Comparison of ENCODE assay signal across 21 cellular contexts in the genomic region with DNA sequence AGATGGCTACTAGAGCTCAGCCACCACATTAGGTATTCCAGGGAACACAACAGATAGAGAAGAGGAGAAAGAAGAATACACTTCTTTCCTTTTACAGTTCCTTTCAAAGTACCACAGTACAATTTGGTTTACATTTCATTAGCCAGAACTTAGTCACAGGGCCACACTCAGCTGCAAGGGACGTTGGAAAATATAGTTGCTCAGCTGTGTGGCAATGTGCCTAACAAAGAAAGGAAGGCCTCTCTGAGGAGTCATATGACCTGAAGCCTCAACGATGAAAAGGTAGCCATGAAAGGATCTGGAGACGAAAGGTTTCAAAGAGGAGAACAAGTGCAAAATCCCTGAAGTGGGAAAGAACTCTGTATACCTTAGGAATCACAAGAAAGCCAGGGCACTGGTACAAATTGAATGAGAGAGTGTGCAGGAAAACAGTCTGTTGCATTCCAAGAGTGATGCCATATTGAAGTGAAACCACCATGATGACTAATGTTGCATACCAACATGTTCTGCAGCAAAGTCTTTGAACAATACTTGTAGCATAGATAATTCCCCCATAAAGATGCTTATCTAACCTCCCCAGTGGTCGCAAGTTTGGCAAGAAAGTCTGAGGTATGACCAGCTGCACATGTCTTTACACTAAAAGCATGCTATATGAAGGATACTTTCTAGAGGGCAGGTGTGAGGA.
DNase-seq lines count a peak whose midpoint lies in the region; ATAC-seq, FAIRE-seq and TF ChIP-seq lines count a peak whose summit lies in the region.
"Had no signal": no experiment of that assay in that cellular context is flagged by ENCODE, and none has a peak within 500 bp of the region (broad histone marks: within the 10 kb centered on the region; RNA-seq: fewer than 3 reads in every experiment).

No MANE protein-coding gene starts in this region.

- FAIRE-seq in GM12891 (lab: Jason Lieb, UNC) = no peak
- FAIRE-seq: pancreas had no signal

- no peak overlapping the region for H2BK12ac ChIP-seq in trophoblast cell (ENCODE audit: low read length)

- no peak overlapping the region for H3K14ac ChIP-seq in trophoblast cell (ENCODE audit: low read length)

- TF ChIP-seq CTCF in fibroblast of lung (conservative IDR thresholded peaks at IDR 0.05 in 1 of 2, IDR thresholded peaks at IDR 0.05 in 1 of 2; ENCODE audit: low read depth in 1 of 2, low read length in 2 of 2) = no peak
- no peak for TF ChIP-seq CTCF in left lung (IDR thresholded peaks at IDR 0.05)

- no peak overlapping the region for H3K4ac ChIP-seq in trophoblast cell (ENCODE audit: low read depth, low read length)

- H3K9me3 ChIP-seq in fibroblast of lung (ENCODE audit: control insufficient read depth, insufficient read depth, low read depth, low read length) (no peaks in the 10 kb centered on the region), trophoblast cell (ENCODE audit: insufficient read depth, low read depth, low read length) (no peaks in the 10 kb centered on the region), left lung (no peaks in the 10 kb centered on the region)
- H3K9me3 ChIP-seq: Caco-2, pancreas had no signal

- no peak overlapping the region for H2BK5ac ChIP-seq in trophoblast cell (ENCODE audit: low read depth, low read length, poor library complexity)

- no peak overlapping the region for H3K4me3 ChIP-seq in fibroblast of lung (replicated peaks in 1 of 4; ENCODE audit: control extremely low read depth in 1 of 4, insufficient read depth in 1 of 4, low read depth in 3 of 4, low read length in 4 of 4)
- no peak overlapping the region for H3K4me3 ChIP-seq in trophoblast cell (ENCODE audit: low read depth, low read length)
- H3K4me3 ChIP-seq in left lung = no peak overlapping the region
- H3K4me3 ChIP-seq: cardiac muscle cell, pancreas, PC-9 had no signal

- H3K79me2 ChIP-seq in fibroblast of lung (ENCODE audit: control insufficient read depth, insufficient read depth, low read length) (no peaks in the 10 kb centered on the region), trophoblast cell (ENCODE audit: control insufficient read depth, insufficient read depth, low read length, poor library complexity) (no peaks in the 10 kb centered on the region)

- no peak overlapping the region for H4K91ac ChIP-seq in trophoblast cell (ENCODE audit: low read depth, low read length)

- TF ChIP-seq POLR2A in GM12891 (IDR thresholded peaks at IDR 0.05; ENCODE audit: low read depth, low read length) = no peak

- no CpG with 5 or more reads among the region's 4 CpGs for WGBS in trophoblast cell (ENCODE audit: extremely low coverage, insufficient coverage, insufficient read length)

- H3K18ac ChIP-seq in trophoblast cell (ENCODE audit: low read length) = no peak overlapping the region

- H3K4me2 ChIP-seq in fibroblast of lung (ENCODE audit: extremely low read depth, insufficient read depth, low read length) (no peak overlapping the region), trophoblast cell (ENCODE audit: low read length) (peak overlapping the region; percentile 25)
- H3K4me2 ChIP-seq: PC-9 had no signal

- H3K9ac ChIP-seq in fibroblast of lung (ENCODE audit: insufficient read depth, low read length) (no peak overlapping the region), trophoblast cell (ENCODE audit: low read length) (no peak overlapping the region)

- DNase-seq in ELR (ENCODE audit: low read depth) (peak; percentile 45), SW480 (ENCODE audit: low spot score) (peak; percentile 24), fibroblast of lung (ENCODE audit: low read depth in 2 of 2) (peak; percentile 43 to 67), trophoblast cell (peak; percentile 12 to 62), GM12891 (ENCODE audit: insufficient read length, low spot score) (no peak), NCI-H69 (lab: John Stamatoyannopoulos, UW) (no peak), left lung (no peak), NCI-H2227 (lab: John Stamatoyannopoulos, UW; ENCODE audit: unreplicated experiment) (no peak)
- DNase-seq: activated CD4-positive, alpha-beta T cell treated with anti-CD3 and anti-CD28 coated beads, Interleukin-2, amount 50 U/mL, for 48 hours; AML-193; Caco-2; GDM1; KBM-7; NCI-H1092 treated with DMSO at 0.1 percent for 48 hours; NCI-H774; pancreas; PC-9; stimulated activated CD4-positive, alpha-beta T cell treated with anti-CD3 and anti-CD28 coated beads, Interleukin-4, amount 100 ng/mL, for 4 hours; stimulated activated CD8-positive, alpha-beta memory T cell treated with anti-CD3 and anti-CD28 coated beads, Interleukin-4, amount 100 ng/mL, for 48 hours had no signal

- no peak overlapping the region for H2BK120ac ChIP-seq in trophoblast cell (ENCODE audit: insufficient read depth, low read length, poor library complexity)

- intact Hi-C loops in left lung (cut with DNase I) = no loop called here

- H4K8ac ChIP-seq in trophoblast cell (ENCODE audit: low read depth, low read length) = no peak overlapping the region

- H2AK5ac ChIP-seq in trophoblast cell (ENCODE audit: low read length) = no peak overlapping the region

- no peaks in the 10 kb centered on the region for H3K79me1 ChIP-seq in trophoblast cell (ENCODE audit: low read length)

- H2AFZ ChIP-seq in fibroblast of lung (ENCODE audit: low read length) = peak overlapping the region; percentile 17
- no peak overlapping the region for H2AFZ ChIP-seq in trophoblast cell (ENCODE audit: insufficient read depth, low read length, poor library complexity)
- H2AFZ ChIP-seq: PC-9 had no signal

- H3K27ac ChIP-seq in fibroblast of lung (ENCODE audit: insufficient read depth, low read length) (peak overlapping the region; percentile 49), trophoblast cell (ENCODE audit: low read depth, low read length) (peak overlapping the region; percentile 71), left lung (no peak overlapping the region)
- H3K27ac ChIP-seq: cardiac muscle cell, pancreas, PC-9 had no signal

- H3K4me1 ChIP-seq in fibroblast of lung (ENCODE audit: control insufficient read depth, extremely low read depth, insufficient read depth, low read length) = peaks cover 19% of the 10 kb centered on the region
- peaks cover 3 to 7% of the 10 kb centered on the region in 2 experiments for H3K4me1 ChIP-seq in trophoblast cell (ENCODE audit: control insufficient read depth in 1 of 2, insufficient read depth in 2 of 2, low read length in 2 of 2)
- H3K4me1 ChIP-seq in left lung = no peaks in the 10 kb centered on the region
- H3K4me1 ChIP-seq: Caco-2, pancreas had no signal

- H3K36me3 ChIP-seq in fibroblast of lung (ENCODE audit: control insufficient read depth, insufficient read depth, low read length) (no peaks in the 10 kb centered on the region), trophoblast cell (ENCODE audit: control insufficient read depth in 1 of 2, insufficient read depth in 2 of 2, low read length in 2 of 2) (no peaks in the 10 kb centered on the region), left lung (no peaks in the 10 kb centered on the region)
- H3K36me3 ChIP-seq: cardiac muscle cell, pancreas had no signal

- H4K12ac ChIP-seq in trophoblast cell (ENCODE audit: low read depth, low read length) = no peak overlapping the region

- no peak overlapping the region for H3K23ac ChIP-seq in trophoblast cell (ENCODE audit: low read length)

- H3K27me3 ChIP-seq in fibroblast of lung (ENCODE audit: control insufficient read depth, insufficient read depth, low read length) (no peaks in the 10 kb centered on the region), trophoblast cell (ENCODE audit: insufficient read depth, low read length) (no peaks in the 10 kb centered on the region), left lung (no peaks in the 10 kb centered on the region)
- H3K27me3 ChIP-seq: cardiac muscle cell had no signal

- H4K20me1 ChIP-seq in fibroblast of lung (ENCODE audit: control insufficient read depth, extremely low read depth, insufficient read depth, low read length) = no peaks in the 10 kb centered on the region

- no peak for ATAC-seq in left lung
- ATAC-seq: left lobe of liver, pancreas had no signal

TF ChIP-seq in GM12891, 5 proteins besides CTCF, POLR2A, EP300 and RAD21:
- TF ChIP-seq POLR2AphosphoS5 (IDR thresholded peaks at IDR 0.05; ENCODE audit: low read depth, low read length) = no peak
- no peak for TF ChIP-seq PAX5 (IDR thresholded peaks at IDR 0.05; ENCODE audit: insufficient read depth, low read length, severe bottlenecking)
- TF ChIP-seq TAF1 (IDR thresholded peaks at IDR 0.05; ENCODE audit: low read depth, low read length) = no peak
- no peak for TF ChIP-seq SPI1 (IDR thresholded peaks at IDR 0.05; ENCODE audit: low read depth, low read length)
- TF ChIP-seq POU2F2 (IDR thresholded peaks at IDR 0.05; ENCODE audit: low read depth, low read length) = no peak

Comparison
In these comparisons a context has a peak if more than half of its experiments do, and no peak if none do; other contexts are left out.
1. DNase-seq: peak in ELR (single experiment), SW480 (single experiment), fibroblast of lung (2 of 2) and trophoblast cell (2 of 2); none in GM12891 (single experiment), NCI-H69 (single experiment), left lung (0 of 2) and NCI-H2227 (single experiment).
2. H3K27ac ChIP-seq: peak in fibroblast of lung (single experiment) and trophoblast cell (single experiment); none in left lung (0 of 2).